21 cellular contexts compared by ENCODE assay signal in the genomic region with DNA sequence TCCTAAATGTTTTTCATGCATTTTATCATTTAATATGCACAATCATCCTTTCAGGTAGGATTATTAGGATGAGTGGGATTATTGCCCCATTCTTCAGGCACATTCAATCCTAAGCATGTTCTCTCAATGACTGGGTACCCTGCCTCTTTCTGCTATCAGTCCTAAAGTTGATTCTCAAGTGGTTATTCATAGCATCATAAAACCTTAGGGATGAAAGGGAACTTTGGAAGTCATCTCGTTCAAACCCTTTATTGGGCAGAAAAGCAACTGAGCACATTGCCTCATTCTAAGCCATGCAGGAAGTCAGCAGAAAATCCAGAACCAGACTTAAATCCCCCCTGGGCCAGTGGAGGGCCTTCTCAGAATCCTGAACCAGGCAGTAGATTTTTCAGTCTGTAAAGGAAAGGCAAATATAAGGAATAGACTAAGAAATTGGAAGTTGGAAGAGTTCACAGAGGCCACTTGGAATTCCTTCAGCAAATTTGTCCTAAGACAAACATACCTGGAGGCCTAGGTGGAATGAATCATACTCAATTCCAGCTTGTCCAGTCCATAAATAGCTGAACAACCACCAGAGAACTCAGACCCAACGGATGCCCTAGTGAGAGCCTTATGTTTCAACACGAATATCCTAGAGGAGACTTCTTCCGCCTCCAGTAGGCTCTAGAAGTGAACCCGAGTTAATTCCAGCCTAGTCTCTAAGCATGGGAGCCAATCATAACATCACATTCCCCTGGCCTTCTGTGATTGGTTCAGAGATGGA.
"Had no signal": no experiment of that assay in that cellular context is flagged by ENCODE, and none has a peak within 500 bp of the region (broad histone marks: within the 10 kb centered on the region; RNA-seq: fewer than 3 reads in every experiment).

No MANE protein-coding gene starts in this region.

- H3K27me3 Mint-ChIP-seq: activated CD4-positive, alpha-beta memory T cell treated with anti-CD3 and anti-CD28 coated beads, Interleukin-2, amount 10 ng/mL, durations not matched to agents 7 days and 5 days had no signal

- FAIRE-seq: small intestine had no signal

- H3K27me3 ChIP-seq: transverse colon had no signal

- H3K36me3 ChIP-seq: transverse colon had no signal

- H3K4me1 Mint-ChIP-seq: activated CD4-positive, alpha-beta memory T cell treated with anti-CD3 and anti-CD28 coated beads, Interleukin-2, amount 10 ng/mL, durations not matched to agents 7 days and 5 days; activated CD4-positive, alpha-beta T cell treated with anti-CD3 and anti-CD28 coated beads for 36 hours; nephron had no signal

- DNase-seq: activated CD4-positive, alpha-beta memory T cell treated with anti-CD3 and anti-CD28 coated beads, Interleukin-2, amount 10 ng/mL, durations not matched to agents 7 days and 5 days; activated CD4-positive, alpha-beta T cell treated with anti-CD3 and anti-CD28 coated beads for 36 hours; activated effector memory CD4-positive, alpha-beta T cell treated with Interleukin-2 at 50 U/mL for 16 hours; activated naive CD4-positive, alpha-beta T cell treated with anti-CD3 and anti-CD28 coated beads, Interleukin-2, amount 50 U/mL, for 16 hours; activated T-cell treated with anti-CD3 and anti-CD28 coated beads, Interleukin-2, amount 50 U/mL, for 4 hours; central memory CD4-positive, alpha-beta T cell; cortex of kidney; effector CD4-positive, alpha-beta T cell; foreskin melanocyte; islet precursor cell; left ventricle myocardium superior; occipital lobe; right cardiac atrium; small intestine; stimulated activated CD4-positive, alpha-beta T cell treated with anti-CD3 and anti-CD28 coated beads, Interleukin-4, amount 100 ng/mL, for 4 hours; stimulated activated CD8-positive, alpha-beta memory T cell treated with anti-CD3 and anti-CD28 coated beads, Interleukin-4, amount 100 ng/mL, for 48 hours; stimulated activated naive CD8-positive, alpha-beta T cell treated with anti-CD3 and anti-CD28 coated beads, Interleukin-15, Interleukin-2, amounts not matched to agents 100 U/mL and 50 U/mL, for 24 hours; T-helper 17 cell; transverse colon had no signal

- H3K4me3 ChIP-seq: transverse colon had no signal

- H3K4me1 ChIP-seq: transverse colon had no signal

- H3K27ac ChIP-seq: transverse colon had no signal

- H3K9me3 ChIP-seq: transverse colon had no signal

- H3K4me3 Mint-ChIP-seq: activated CD4-positive, alpha-beta memory T cell treated with anti-CD3 and anti-CD28 coated beads, Interleukin-2, amount 10 ng/mL, durations not matched to agents 7 days and 5 days; activated CD4-positive, alpha-beta T cell treated with anti-CD3 and anti-CD28 coated beads for 36 hours; activated T-cell treated with anti-CD3 and anti-CD28 coated beads, Interleukin-2, amount 50 U/mL, for 4 hours; nephron; T-helper 17 cell had no signal

- H3K9me3 Mint-ChIP-seq: activated CD4-positive, alpha-beta memory T cell treated with anti-CD3 and anti-CD28 coated beads, Interleukin-2, amount 10 ng/mL, durations not matched to agents 7 days and 5 days; activated T-cell treated with anti-CD3 and anti-CD28 coated beads, Interleukin-2, amount 50 U/mL, for 4 hours; nephron had no signal

- H3K27ac Mint-ChIP-seq: activated CD4-positive, alpha-beta memory T cell treated with anti-CD3 and anti-CD28 coated beads, Interleukin-2, amount 10 ng/mL, durations not matched to agents 7 days and 5 days; activated CD4-positive, alpha-beta T cell treated with anti-CD3 and anti-CD28 coated beads for 36 hours; nephron; progenitor cell of endocrine pancreas; T-helper 17 cell had no signal

- ATAC-seq: activated CD4-positive, alpha-beta T cell treated with anti-CD3 and anti-CD28 coated beads for 36 hours; activated T-cell treated with anti-CD3 and anti-CD28 coated beads, Interleukin-2, amount 50 U/mL, for 4 hours; left ventricle myocardium superior; right cardiac atrium; stimulated activated naive CD8-positive, alpha-beta T cell treated with anti-CD3 and anti-CD28 coated beads, Interleukin-15, Interleukin-2, amounts not matched to agents 100 U/mL and 50 U/mL, for 24 hours; T-helper 17 cell had no signal
